21 cellular contexts compared by ENCODE assay signal in the genomic region with DNA sequence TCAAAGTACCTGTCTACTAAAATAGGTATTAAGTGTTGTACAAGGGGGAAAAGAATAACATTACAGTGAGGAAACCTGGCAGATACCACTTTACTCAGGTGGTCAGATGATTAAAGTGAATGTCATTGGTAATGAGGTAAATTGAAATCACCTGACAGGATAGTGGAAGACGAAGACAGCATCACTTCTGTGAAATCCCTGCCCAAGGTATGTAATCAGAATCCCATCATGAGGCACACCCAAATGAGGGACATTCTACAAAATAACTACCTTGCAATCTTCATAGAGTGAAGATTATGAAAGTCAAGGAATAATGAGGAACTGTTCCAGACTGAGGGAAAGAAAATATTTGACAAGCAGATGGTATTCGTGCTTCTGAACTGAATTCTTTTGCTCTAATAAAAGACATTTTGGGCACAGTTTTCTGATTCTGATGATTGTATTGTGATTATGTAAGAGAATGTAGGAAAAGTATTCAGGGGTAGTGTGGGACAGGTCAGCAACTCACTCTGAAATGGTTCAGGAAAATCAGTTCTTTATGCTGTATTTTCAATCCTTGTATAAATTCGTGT. TPM values are rescaled to one million over a fixed set of nuclear protein-coding genes. Genes with fewer than 3 reads are reported as not detected.
A peak's percentile ranks its signal among the peaks of the same experiment; 100 is the strongest.
DNase-seq lines count a peak whose midpoint lies in the region; ATAC-seq and TF ChIP-seq lines count a peak whose summit lies in the region.
"Had no signal": no experiment of that assay in that cellular context is flagged by ENCODE, and none has a peak within 500 bp of the region (broad histone marks: within the 10 kb centered on the region; RNA-seq: fewer than 3 reads in every experiment).

No MANE protein-coding gene starts in this region.

- no peak overlapping the region for H3K4me3 Mint-ChIP-seq in activated CD8-positive, alpha-beta T cell treated with anti-CD3 and anti-CD28 coated beads for 36 hours
- H3K4me3 Mint-ChIP-seq: activated T-cell treated with anti-CD3 and anti-CD28 coated beads, Interleukin-2, amount 50 U/mL, for 4 hours had no signal

- peak overlapping the region; percentile 1 for H3K27ac ChIP-seq in fibroblast of lung (ENCODE audit: insufficient read depth, low read length)
- H3K27ac ChIP-seq: gastrocnemius medialis, KMS-11, psoas muscle, vagina had no signal

- CTCF ChIA-PET in activated CD8-positive, alpha-beta T cell treated with anti-CD3 and anti-CD28 coated beads for 36 hours (lab: Charles Lee) = interaction anchor here (3.0 kb wide), 1 partner anchor 78 kb away, joined by 12 read pairs; no protein-coding TSS in a partner anchor

- peaks cover 9% of the 10 kb centered on the region for H3K4me1 ChIP-seq in fibroblast of lung (ENCODE audit: control insufficient read depth, extremely low read depth, insufficient read depth, low read length)
- peaks cover 48% of the 10 kb centered on the region for H3K4me1 ChIP-seq in skeletal muscle satellite cell (ENCODE audit: control insufficient read depth, insufficient read depth, low read length)
- H3K4me1 ChIP-seq: psoas muscle had no signal

- no peak for ATAC-seq in activated CD8-positive, alpha-beta T cell treated with anti-CD3 and anti-CD28 coated beads for 36 hours
- ATAC-seq in HG02610 (IDR thresholded peaks at IDR 0.05; ENCODE audit: unreplicated experiment) = no peak
- ATAC-seq: gastrocnemius medialis, psoas muscle had no signal

- H3K27me3 Mint-ChIP-seq in activated CD8-positive, alpha-beta T cell treated with anti-CD3 and anti-CD28 coated beads for 36 hours = no peaks in the 10 kb centered on the region

- H3K27ac Mint-ChIP-seq in activated CD8-positive, alpha-beta T cell treated with anti-CD3 and anti-CD28 coated beads for 36 hours = peak overlapping the region; percentile 79

- peaks cover 7% of the 10 kb centered on the region for H3K9me3 Mint-ChIP-seq in activated CD8-positive, alpha-beta T cell treated with anti-CD3 and anti-CD28 coated beads for 36 hours
- H3K9me3 Mint-ChIP-seq: activated T-cell treated with anti-CD3 and anti-CD28 coated beads, Interleukin-2, amount 50 U/mL, for 4 hours had no signal

- no peaks in the 10 kb centered on the region for H3K79me2 ChIP-seq in fibroblast of lung (ENCODE audit: control insufficient read depth, insufficient read depth, low read length)

- no peaks in the 10 kb centered on the region for H4K20me1 ChIP-seq in fibroblast of lung (ENCODE audit: control insufficient read depth, extremely low read depth, insufficient read depth, low read length)

- DNase-seq in EH (ENCODE audit: low read depth) (peak; percentile 61), fibroblast of lung (ENCODE audit: low read depth in 2 of 2) (no peak), putamen (ENCODE audit: low spot score) (no peak)
- DNase-seq in activated CD8-positive, alpha-beta T cell treated with anti-CD3 and anti-CD28 coated beads for 36 hours = no peak
- DNase-seq in stimulated activated CD4-positive, alpha-beta T cell treated with anti-CD3 and anti-CD28 coated beads, Interleukin-4, amount 100 ng/mL, for 4 hours = no peak
- DNase-seq: activated CD4-positive, CD25-positive, alpha-beta regulatory T cell treated with anti-CD3 and anti-CD28 coated beads, Interleukin-2, amount 50 U/mL, for 72 hours; activated T-cell treated with anti-CD3 and anti-CD28 coated beads, Interleukin-2, amount 50 U/mL, for 4 hours; Calu3; effector memory CD4-positive, alpha-beta T cell; gastrocnemius medialis; H7; NCI-H1436 treated with DMSO at 0.1 percent for 48 hours; NCI-H69; psoas muscle; stimulated activated CD4-positive, alpha-beta T cell treated with anti-CD3 and anti-CD28 coated beads, Interleukin-2, amount 100 ng/mL, for 24 hours; T-helper 2 cell had no signal

- H3K36me3 Mint-ChIP-seq in activated CD8-positive, alpha-beta T cell treated with anti-CD3 and anti-CD28 coated beads for 36 hours (ENCODE audit: low read depth) = peaks cover 47% of the 10 kb centered on the region

- H3K4me3 ChIP-seq in fibroblast of lung (replicated peaks in 1 of 4; ENCODE audit: control extremely low read depth in 1 of 4, insufficient read depth in 1 of 4, low read depth in 3 of 4, low read length in 4 of 4) (no peak overlapping the region), skeletal muscle satellite cell (ENCODE audit: low read length) (no peak overlapping the region)
- H3K4me3 ChIP-seq: gastrocnemius medialis, psoas muscle, vagina had no signal

- H3K4me1 Mint-ChIP-seq in activated CD8-positive, alpha-beta T cell treated with anti-CD3 and anti-CD28 coated beads for 36 hours (ENCODE audit: low read depth) = peaks cover 69% of the 10 kb centered on the region

- intact Hi-C loops in activated CD8-positive, alpha-beta T cell treated with anti-CD3 and anti-CD28 coated beads for 36 hours (cut with micrococcal nuclease) = no loop called here

- H3K27me3 ChIP-seq in fibroblast of lung (ENCODE audit: control insufficient read depth, insufficient read depth, low read length) = no peaks in the 10 kb centered on the region
- no peaks in the 10 kb centered on the region for H3K27me3 ChIP-seq in skeletal muscle satellite cell (ENCODE audit: control insufficient read depth, insufficient read depth, low read length)
- H3K27me3 ChIP-seq: gastrocnemius medialis, vagina had no signal

- TF ChIP-seq CTCF in activated CD8-positive, alpha-beta T cell treated with anti-CD3 and anti-CD28 coated beads for 36 hours (IDR thresholded peaks at IDR 0.05) = no peak
- no peak for TF ChIP-seq CTCF in fibroblast of lung (conservative IDR thresholded peaks at IDR 0.05 in 1 of 2, IDR thresholded peaks at IDR 0.05 in 1 of 2; ENCODE audit: low read depth in 1 of 2, low read length in 2 of 2)

- no peak overlapping the region for H3K4me2 ChIP-seq in fibroblast of lung (ENCODE audit: extremely low read depth, insufficient read depth, low read length)
- peak overlapping the region; percentile 35 for H3K4me2 ChIP-seq in skeletal muscle satellite cell (ENCODE audit: low read length)
- H3K4me2 ChIP-seq: KMS-11 had no signal

- H3K9ac ChIP-seq in fibroblast of lung (ENCODE audit: insufficient read depth, low read length) (no peak overlapping the region), skeletal muscle satellite cell (ENCODE audit: low read depth, low read length) (no peak overlapping the region)
- H3K9ac ChIP-seq: KMS-11 had no signal

- no peak overlapping the region for H2AFZ ChIP-seq in fibroblast of lung (ENCODE audit: low read length)

- H3K9me3 ChIP-seq in fibroblast of lung (ENCODE audit: control insufficient read depth, insufficient read depth, low read depth, low read length) (no peaks in the 10 kb centered on the region), skeletal muscle satellite cell (replicated peaks; ENCODE audit: low read length) (no peaks in the 10 kb centered on the region)
- H3K9me3 ChIP-seq: gastrocnemius medialis, psoas muscle, vagina had no signal

- POLR2A ChIA-PET in activated CD8-positive, alpha-beta T cell treated with anti-CD3 and anti-CD28 coated beads for 36 hours (lab: Charles Lee) = no interaction called here

- H3K36me3 ChIP-seq in fibroblast of lung (ENCODE audit: control insufficient read depth, insufficient read depth, low read length) (no peaks in the 10 kb centered on the region), skeletal muscle satellite cell (ENCODE audit: insufficient read depth, low read length) (peaks cover 5% of the 10 kb centered on the region)

RNA-seq across cellular contexts. Expression of a gene that starts 33.3 kb away (rescaled TPM):
- total RNA-seq in activated CD8-positive, alpha-beta T cell treated with anti-CD3 and anti-CD28 coated beads for 36 hours = not detected
- total RNA-seq in fibroblast of lung = not detected in 2 replicates
- polyA plus RNA-seq in fibroblast of lung = not detected in 2 replicates
- not detected in 2 replicates for polyA plus RNA-seq in fibroblast of lung (2012)
- polyA minus RNA-seq in fibroblast of lung (ENCODE audit: low replicate concordance) = not detected in 2 replicates
- total RNA-seq in skeletal muscle satellite cell (2012; rRNA removed) = not detected in 2 replicates
- total RNA-seq: activated T-cell treated with anti-CD3 and anti-CD28 coated beads, Interleukin-2, amount 50 U/mL, for 4 hours; Calu3; gastrocnemius medialis; H7; mononuclear cell; psoas muscle; vagina had no signal

RNA-seq across cellular contexts. Expression of a gene that starts 40.2 kb away (rescaled TPM):
- total RNA-seq in activated CD8-positive, alpha-beta T cell treated with anti-CD3 and anti-CD28 coated beads for 36 hours = not detected
- 109 and 198 TPM in 2 replicates for total RNA-seq in fibroblast of lung
- polyA plus RNA-seq in fibroblast of lung = 178 and 216 TPM in 2 replicates
- polyA plus RNA-seq in fibroblast of lung (2012) = 143 and 170 TPM in 2 replicates
- 24.3 and 53.8 TPM in 2 replicates for polyA minus RNA-seq in fibroblast of lung (ENCODE audit: low replicate concordance)
- total RNA-seq in skeletal muscle satellite cell (2012; rRNA removed) = 186 and 200 TPM in 2 replicates

RNA-seq across cellular contexts. Expression of a gene that starts 46.6 kb away (rescaled TPM):
- total RNA-seq in activated CD8-positive, alpha-beta T cell treated with anti-CD3 and anti-CD28 coated beads for 36 hours = 10 to 100 TPM; 17.0 to 17.4 TPM
- total RNA-seq in fibroblast of lung = 9.5 and 14.4 TPM in 2 replicates
- 19.6 and 37.9 TPM in 2 replicates for polyA plus RNA-seq in fibroblast of lung
- polyA plus RNA-seq in fibroblast of lung (2012) = 9.8 and 17.6 TPM in 2 replicates
- polyA minus RNA-seq in fibroblast of lung (ENCODE audit: low replicate concordance) = 2.0 and 6.7 TPM in 2 replicates
- total RNA-seq in skeletal muscle satellite cell (2012; rRNA removed) = 16.5 and 19.2 TPM in 2 replicates

Comparison
In these comparisons a context has a peak if more than half of its experiments do, and no peak if none do; other contexts are left out.
1. RNA of a gene that starts 40.2 kb away (total RNA-seq): 109 to 198 TPM in fibroblast of lung; not detected in activated CD8-positive, alpha-beta T cell treated with anti-CD3 and anti-CD28 coated beads for 36 hours; every median in the first group is over 10 times any median in the second.